In the genomic region with DNA sequence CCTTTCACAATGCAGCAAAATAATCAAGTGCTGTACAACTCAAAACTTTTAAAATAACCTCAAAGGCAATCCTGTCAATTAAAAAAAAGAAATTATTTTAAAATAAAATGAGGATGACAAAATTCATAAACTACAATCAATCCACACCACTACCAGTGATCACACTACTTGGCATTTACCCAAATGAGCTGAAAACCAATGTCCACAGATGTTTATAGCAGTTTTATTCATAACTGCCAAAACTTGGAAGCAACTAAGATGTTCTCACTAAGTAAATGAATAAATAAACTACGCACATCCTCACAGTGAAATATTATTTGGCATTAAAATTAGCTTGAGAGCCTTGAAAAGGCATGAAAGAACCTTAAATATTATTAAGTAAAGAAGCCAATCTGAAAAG, we compare ENCODE assay signal across 14 cellular contexts.
A peak's percentile ranks its signal among the peaks of the same experiment; 100 is the strongest.
DNase-seq lines count a peak whose midpoint lies in the region; ATAC-seq, FAIRE-seq and TF ChIP-seq lines count a peak whose summit lies in the region.
"Had no signal": no experiment of that assay in that cellular context is flagged by ENCODE, and none has a peak within 500 bp of the region (broad histone marks: within the 10 kb centered on the region; RNA-seq: fewer than 3 reads in every experiment).

No MANE protein-coding gene starts in this region.

- H3K4me3 ChIP-seq in fibroblast of the aortic adventitia (ENCODE audit: low read depth, low read length) (no peak overlapping the region), right atrium auricular region (no peak overlapping the region)

- no peaks in the 10 kb centered on the region for H3K36me3 ChIP-seq in right atrium auricular region

- H3K9me3 ChIP-seq in right atrium auricular region: no peaks in the 10 kb centered on the region
- H3K9me3 ChIP-seq: BE2C had no signal

- FAIRE-seq in endometrium (lab: Jason Lieb, UNC): peak; percentile 45
- FAIRE-seq: A204.1, D721Med had no signal

- H3K4me1 ChIP-seq in right atrium auricular region: peaks cover 0 to 8% of the 10 kb centered on the region in 2 donors
- H3K4me1 ChIP-seq: BE2C had no signal

- peak overlapping the region; percentile 57 for H3K27ac ChIP-seq in 22Rv1
- H3K27ac ChIP-seq in right atrium auricular region: no peak overlapping the region

- DNase-seq in HCEC 1CT: peak; percentile 12
- peak; percentile 14 for DNase-seq in fibroblast of the aortic adventitia (ENCODE audit: low read depth)
- DNase-seq in NCI-H2227 (lab: John Stamatoyannopoulos, UW; ENCODE audit: unreplicated experiment): no peak
- no peak for DNase-seq in G401 (ENCODE audit: low spot score)
- DNase-seq in right atrium auricular region (ENCODE audit: low spot score): no peak
- DNase-seq: BE2C; CD4-positive, alpha-beta memory T cell; DMS53 had no signal

- no peak for ATAC-seq in HG02763 (IDR thresholded peaks at IDR 0.05; ENCODE audit: unreplicated experiment)
- ATAC-seq: HCT116 had no signal

- in situ Hi-C loops in G401 (cut with HindIII; ENCODE audit: low sequenced_read_pairs): no loop called here

- no peaks in the 10 kb centered on the region for H3K27me3 ChIP-seq in right atrium auricular region
- H3K27me3 ChIP-seq: BE2C had no signal

- TF ChIP-seq CTCF in 22Rv1 (IDR thresholded peaks at IDR 0.05): no peak
- TF ChIP-seq CTCF in fibroblast of the aortic adventitia (IDR thresholded peaks at IDR 0.05; ENCODE audit: insufficient read depth, low read length): no peak
- no peak for TF ChIP-seq CTCF in right atrium auricular region (IDR thresholded peaks at IDR 0.05)

Comparison
In these comparisons a context has a peak if more than half of its experiments do, and no peak if none do; other contexts are left out.
1. DNase-seq: peak in HCEC 1CT (single experiment) and fibroblast of the aortic adventitia (single experiment); none in NCI-H2227 (single experiment), G401 (single experiment) and right atrium auricular region (single experiment).